ENCODE assay signal across 14 cellular contexts in genomic region chr11:130725417-130726233, GRCh38.
DNase-seq lines count a peak whose midpoint lies in the region; ATAC-seq, FAIRE-seq and TF ChIP-seq lines count a peak whose summit lies in the region.
"Had no signal": no experiment of that assay in that cellular context is flagged by ENCODE, and none has a peak within 500 bp of the region (broad histone marks: within the 10 kb centered on the region; RNA-seq: fewer than 3 reads in every experiment).

No MANE protein-coding gene starts in this region.

- H4K20me1 ChIP-seq in PC-9 (ENCODE audit: insufficient read depth) (no peaks in the 10 kb centered on the region), endothelial cell of umbilical vein (replicated peaks; ENCODE audit: control insufficient read depth, extremely low read depth, insufficient read depth, low read length) (no peaks in the 10 kb centered on the region)

- CTCF ChIA-PET in AG04450 (lab: Charles Lee), result interaction anchor here (0.6 to 1.0 kb wide), 3 partner anchors 11 to 290 kb away, joined by 3 read pairs; no protein-coding TSS in a partner anchor
- CTCF ChIA-PET in PC-9 (lab: Charles Lee), result no interaction called here
- CTCF ChIA-PET in endothelial cell of umbilical vein (lab: Charles Lee), result interaction anchor here (0.7 to 1.9 kb wide), 4 partner anchors 12 to 1167 kb away, joined by 3 to 12 read pairs (median 4); no protein-coding TSS in a partner anchor

- H2AFZ ChIP-seq in PC-9 (no peak overlapping the region), endothelial cell of umbilical vein (ENCODE audit: low read depth, low read length) (no peak overlapping the region)

- H3K27me3 ChIP-seq in AG04450 (ENCODE audit: control insufficient read depth, insufficient read depth, low read length) (no peaks in the 10 kb centered on the region), PC-9 (ENCODE audit: insufficient read depth, low read depth) (no peaks in the 10 kb centered on the region), endothelial cell of umbilical vein (ENCODE audit: control insufficient read depth in 2 of 2, insufficient read depth in 2 of 2, low read length in 2 of 2) (no peaks in the 10 kb centered on the region), left lung (no peaks in the 10 kb centered on the region)
- H3K27me3 ChIP-seq: ovary, suprapubic skin had no signal

- no peaks in the 10 kb centered on the region for H3K9me2 ChIP-seq in PC-9 (ENCODE audit: insufficient read depth)

- BruUV-seq in PC-9 (replicated peaks; lab: Mats Ljungman, UMichigan), result no TSS peak
- BruUV-seq in endothelial cell of umbilical vein (replicated peaks; lab: Mats Ljungman, UMichigan), result no TSS peak

- no peaks in the 10 kb centered on the region for H3K36me3 ChIP-seq in PC-9 (ENCODE audit: low read depth)
- H3K36me3 ChIP-seq in endothelial cell of umbilical vein (ENCODE audit: control insufficient read depth in 2 of 2, extremely low read depth in 1 of 2, insufficient read depth in 2 of 2, low read length in 2 of 2), result no peaks in the 10 kb centered on the region
- H3K36me3 ChIP-seq in left lung, result no peaks in the 10 kb centered on the region
- H3K36me3 ChIP-seq: ovary, suprapubic skin had no signal

- FAIRE-seq in endothelial cell of umbilical vein (lab: Jason Lieb, UNC), result no peak

- H3K27ac ChIP-seq in AG04450 (ENCODE audit: low read depth, low read length), result peak overlapping the region; percentile 21
- H3K27ac ChIP-seq in PC-9, result no peak overlapping the region
- H3K27ac ChIP-seq in endothelial cell of umbilical vein (ENCODE audit: insufficient read depth, low read depth, low read length), result peak overlapping the region; percentile 34
- H3K27ac ChIP-seq in left lung, result no peak overlapping the region
- H3K27ac ChIP-seq: ovary, suprapubic skin had no signal

- no peak overlapping the region for H3K4me3 ChIP-seq in AG04450 (ENCODE audit: low read depth, low read length)
- no peak overlapping the region for H3K4me3 ChIP-seq in PC-9
- H3K4me3 ChIP-seq in endothelial cell of umbilical vein (replicated peaks in 1 of 3; ENCODE audit: insufficient read depth in 1 of 3, low read depth in 1 of 3, low read length in 3 of 3), result no peak overlapping the region
- H3K4me3 ChIP-seq in left lung, result no peak overlapping the region
- H3K4me3 ChIP-seq: ovary, suprapubic skin had no signal

- H3K4me1 ChIP-seq in PC-9 (replicated peaks; ENCODE audit: insufficient read depth) (no peaks in the 10 kb centered on the region), endothelial cell of umbilical vein (ENCODE audit: control insufficient read depth, extremely low read depth, insufficient read depth, low read length) (peaks cover 24% of the 10 kb centered on the region), left lung (no peaks in the 10 kb centered on the region)

- intact Hi-C loops in PC-9 (cut with micrococcal nuclease; ENCODE audit: unreplicated experiment), result no loop called here
- intact Hi-C loops in endothelial cell of umbilical vein (cut with micrococcal nuclease), result loop anchor here (1.0 to 5.0 kb wide), 2 partner anchors 12 to 1347 kb away; no protein-coding TSS in a partner anchor
- intact Hi-C loops in left lung (cut with DNase I), result no loop called here

- ATAC-seq in left lung (peak; percentile 38), HG02798 (IDR thresholded peaks at IDR 0.05; ENCODE audit: poor library complexity, unreplicated experiment) (no peak), GM18861 (IDR thresholded peaks at IDR 0.05; ENCODE audit: unreplicated experiment) (no peak)

- H3K9me1 ChIP-seq in endothelial cell of umbilical vein (replicated peaks; ENCODE audit: control insufficient read depth, extremely low read depth, insufficient read depth, low read length), result no peaks in the 10 kb centered on the region

- H3K9me3 ChIP-seq in AG04450 (ENCODE audit: control insufficient read depth, insufficient read depth, low read length) (peaks cover 3% of the 10 kb centered on the region; the same call in 1 of the 2 replicates), PC-9 (ENCODE audit: insufficient read depth, low read depth) (no peaks in the 10 kb centered on the region), endothelial cell of umbilical vein (replicated peaks; ENCODE audit: control insufficient read depth, insufficient read depth, low read length) (no peaks in the 10 kb centered on the region), left lung (peaks cover 0 to 17% of the 10 kb centered on the region in 2 donors)
- H3K9me3 ChIP-seq: ovary had no signal

- H3F3A ChIP-seq in PC-9 (ENCODE audit: insufficient read depth, low read depth), result no peaks in the 10 kb centered on the region

- TF ChIP-seq CTCF in AG04450 (IDR thresholded peaks at IDR 0.05; ENCODE audit: low read depth, low read length), result no peak
- TF ChIP-seq CTCF in PC-9 (conservative IDR thresholded peaks at IDR 0.05), result no peak
- no peak for TF ChIP-seq CTCF in endothelial cell of umbilical vein (IDR thresholded peaks at IDR 0.05; ENCODE audit: extremely low read depth in 1 of 2, insufficient read depth in 1 of 2, low read depth in 1 of 2, low read length in 2 of 2)
- no peak for TF ChIP-seq CTCF in left lung (IDR thresholded peaks at IDR 0.05)

- TF ChIP-seq POLR2A in endothelial cell of umbilical vein (IDR thresholded peaks at IDR 0.05; ENCODE audit: low read depth, low read length), result no peak

- H3K79me2 ChIP-seq in PC-9 (ENCODE audit: low read depth) (no peaks in the 10 kb centered on the region), endothelial cell of umbilical vein (ENCODE audit: control insufficient read depth, insufficient read depth, low read length) (no peaks in the 10 kb centered on the region)

- dilution Hi-C loops in endothelial cell of umbilical vein (cut with MboI; ENCODE audit: extremely low pct_ligation_motif_present, low sequenced_read_pairs), result no loop called here

- no peak overlapping the region for H3K9ac ChIP-seq in endothelial cell of umbilical vein (replicated peaks; ENCODE audit: extremely low read depth, insufficient read depth, low read length)

- DNase-seq in AG04450 (ENCODE audit: low read depth, low spot score) (no peak), PC-9 (peak; percentile 10 to 28), endothelial cell of umbilical vein (ENCODE audit: low read depth, low spot score) (peak; percentile 67), left lung (no peak), GDM1 (lab: John Stamatoyannopoulos, UW) (no peak), midbrain (lab: John Stamatoyannopoulos, UW) (no peak)
- DNase-seq: activated naive CD4-positive, alpha-beta T cell; central memory CD4-positive, alpha-beta T cell; erythroblast; NCI-H2081 had no signal

- POLR2A ChIA-PET in AG04450 (lab: Yijun Ruan, JAX), result interaction anchor here (1.1 kb wide), 1 partner anchor 47 kb away, joined by 5 read pairs; no protein-coding TSS in a partner anchor
- POLR2A ChIA-PET in PC-9 (lab: Charles Lee; ENCODE audit: unreplicated experiment), result no interaction called here
- POLR2A ChIA-PET in endothelial cell of umbilical vein (lab: Charles Lee), result no interaction called here

- H3K4me2 ChIP-seq in PC-9 (no peak overlapping the region), endothelial cell of umbilical vein (ENCODE audit: insufficient read depth, low read length) (peak overlapping the region; percentile 40)

TF ChIP-seq in endothelial cell of umbilical vein, 7 proteins besides CTCF, POLR2A, EP300 and RAD21:
- no peak for TF ChIP-seq GATA2 (IDR thresholded peaks at IDR 0.05; ENCODE audit: insufficient read depth, insufficient read length, low read depth, low read length)
- TF ChIP-seq JUN (IDR thresholded peaks at IDR 0.05; ENCODE audit: borderline replicate concordance, insufficient read depth, insufficient read length, low read depth), result peak; percentile 68

Comparison
In these comparisons a context has a peak if more than half of its experiments do, and no peak if none do; other contexts are left out.
1. DNase-seq: peak in PC-9 (2 of 2) and endothelial cell of umbilical vein (single experiment); none in AG04450 (single experiment), left lung (0 of 2), GDM1 (single experiment) and midbrain (single experiment).
2. H3K27ac ChIP-seq: peak in AG04450 (single experiment) and endothelial cell of umbilical vein (single experiment); none in PC-9 (single experiment) and left lung (0 of 2).